2 cellular contexts compared by ENCODE assay signal in the genomic region with DNA sequence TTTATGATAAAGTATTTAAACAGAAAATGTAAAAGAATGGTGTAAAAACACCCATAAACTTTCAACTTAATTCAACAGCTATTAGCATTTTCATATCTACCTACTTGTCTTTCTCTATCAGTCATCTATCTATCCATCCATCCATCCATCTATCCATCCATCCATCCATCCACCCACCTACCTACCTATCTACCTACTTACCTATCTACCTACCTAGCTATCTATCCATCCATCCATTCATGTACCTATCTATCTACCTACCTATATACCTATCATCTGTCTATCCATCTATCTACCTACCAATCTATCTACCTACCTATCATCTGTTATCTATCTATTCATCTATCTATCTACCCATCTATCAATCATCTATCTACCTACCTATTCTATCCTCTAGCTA.
TF ChIP-seq lines count a peak whose summit lies in the region.

No MANE protein-coding gene starts in this region.

TF ChIP-seq in GM12878, 131 proteins besides CTCF, POLR2A, EP300 and RAD21:
- TF ChIP-seq, protein P1, sequence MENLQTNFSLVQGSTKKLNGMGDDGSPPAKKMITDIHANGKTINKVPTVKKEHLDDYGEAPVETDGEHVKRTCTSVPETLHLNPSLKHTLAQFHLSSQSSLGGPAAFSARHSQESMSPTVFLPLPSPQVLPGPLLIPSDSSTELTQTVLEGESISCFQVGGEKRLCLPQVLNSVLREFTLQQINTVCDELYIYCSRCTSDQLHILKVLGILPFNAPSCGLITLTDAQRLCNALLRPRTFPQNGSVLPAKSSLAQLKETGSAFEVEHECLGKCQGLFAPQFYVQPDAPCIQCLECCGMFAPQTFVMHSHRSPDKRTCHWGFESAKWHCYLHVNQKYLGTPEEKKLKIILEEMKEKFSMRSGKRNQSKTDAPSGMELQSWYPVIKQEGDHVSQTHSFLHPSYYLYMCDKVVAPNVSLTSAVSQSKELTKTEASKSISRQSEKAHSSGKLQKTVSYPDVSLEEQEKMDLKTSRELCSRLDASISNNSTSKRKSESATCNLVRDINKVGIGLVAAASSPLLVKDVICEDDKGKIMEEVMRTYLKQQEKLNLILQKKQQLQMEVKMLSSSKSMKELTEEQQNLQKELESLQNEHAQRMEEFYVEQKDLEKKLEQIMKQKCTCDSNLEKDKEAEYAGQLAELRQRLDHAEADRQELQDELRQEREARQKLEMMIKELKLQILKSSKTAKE (IDR thresholded peaks at IDR 0.05; ENCODE audit: low read depth, poor library complexity, severe bottlenecking): no peak
- no peak for TF ChIP-seq TCF3 (IDR thresholded peaks at IDR 0.05; ENCODE audit: borderline replicate concordance, insufficient read depth, low read depth, low read length)
- no peak for TF ChIP-seq JUND (IDR thresholded peaks at IDR 0.05; ENCODE audit: low read depth, low read length)
- TF ChIP-seq BACH1 (IDR thresholded peaks at IDR 0.05; ENCODE audit: borderline replicate concordance): no peak

TF ChIP-seq in neural cell, 6 proteins besides CTCF, POLR2A, EP300 and RAD21:
- TF ChIP-seq, protein P2, sequence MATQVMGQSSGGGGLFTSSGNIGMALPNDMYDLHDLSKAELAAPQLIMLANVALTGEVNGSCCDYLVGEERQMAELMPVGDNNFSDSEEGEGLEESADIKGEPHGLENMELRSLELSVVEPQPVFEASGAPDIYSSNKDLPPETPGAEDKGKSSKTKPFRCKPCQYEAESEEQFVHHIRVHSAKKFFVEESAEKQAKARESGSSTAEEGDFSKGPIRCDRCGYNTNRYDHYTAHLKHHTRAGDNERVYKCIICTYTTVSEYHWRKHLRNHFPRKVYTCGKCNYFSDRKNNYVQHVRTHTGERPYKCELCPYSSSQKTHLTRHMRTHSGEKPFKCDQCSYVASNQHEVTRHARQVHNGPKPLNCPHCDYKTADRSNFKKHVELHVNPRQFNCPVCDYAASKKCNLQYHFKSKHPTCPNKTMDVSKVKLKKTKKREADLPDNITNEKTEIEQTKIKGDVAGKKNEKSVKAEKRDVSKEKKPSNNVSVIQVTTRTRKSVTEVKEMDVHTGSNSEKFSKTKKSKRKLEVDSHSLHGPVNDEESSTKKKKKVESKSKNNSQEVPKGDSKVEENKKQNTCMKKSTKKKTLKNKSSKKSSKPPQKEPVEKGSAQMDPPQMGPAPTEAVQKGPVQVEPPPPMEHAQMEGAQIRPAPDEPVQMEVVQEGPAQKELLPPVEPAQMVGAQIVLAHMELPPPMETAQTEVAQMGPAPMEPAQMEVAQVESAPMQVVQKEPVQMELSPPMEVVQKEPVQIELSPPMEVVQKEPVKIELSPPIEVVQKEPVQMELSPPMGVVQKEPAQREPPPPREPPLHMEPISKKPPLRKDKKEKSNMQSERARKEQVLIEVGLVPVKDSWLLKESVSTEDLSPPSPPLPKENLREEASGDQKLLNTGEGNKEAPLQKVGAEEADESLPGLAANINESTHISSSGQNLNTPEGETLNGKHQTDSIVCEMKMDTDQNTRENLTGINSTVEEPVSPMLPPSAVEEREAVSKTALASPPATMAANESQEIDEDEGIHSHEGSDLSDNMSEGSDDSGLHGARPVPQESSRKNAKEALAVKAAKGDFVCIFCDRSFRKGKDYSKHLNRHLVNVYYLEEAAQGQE (IDR thresholded peaks at IDR 0.05; ENCODE audit: borderline replicate concordance): no peak
- TF ChIP-seq MXI1 (conservative IDR thresholded peaks at IDR 0.05; ENCODE audit: poor library complexity, severe bottlenecking): no peak
- no peak for TF ChIP-seq TAF1 (IDR thresholded peaks at IDR 0.05; ENCODE audit: low read depth)
- no peak for TF ChIP-seq SMC3 (conservative IDR thresholded peaks at IDR 0.05; ENCODE audit: poor library complexity)
- TF ChIP-seq POLR2AphosphoS5 (IDR thresholded peaks at IDR 0.05): no peak
- no peak for TF ChIP-seq EZH2 (IDR thresholded peaks at IDR 0.05; ENCODE audit: borderline replicate concordance, insufficient read depth, low read length, poor library complexity, severe bottlenecking)
